23 cellular contexts compared by ENCODE assay signal in the genomic region with DNA sequence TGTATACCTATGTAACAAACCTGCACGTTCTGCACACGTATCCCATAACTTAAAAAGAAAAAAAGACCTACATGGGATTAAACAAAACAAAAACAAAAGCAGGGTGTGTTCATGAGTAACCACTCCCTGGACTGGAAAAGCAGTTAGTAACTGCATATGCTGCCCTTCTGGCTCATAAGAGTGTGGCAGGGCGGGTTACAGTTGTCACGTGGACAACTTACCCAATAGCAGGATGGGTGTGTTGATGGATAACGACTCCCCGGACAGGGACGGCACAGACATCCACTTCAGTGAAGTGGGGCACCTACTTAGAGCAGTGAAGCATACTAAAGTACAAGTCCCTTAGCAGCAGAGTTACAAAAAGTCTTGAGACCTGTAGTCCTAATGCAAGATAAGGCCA.
"Had no signal": no experiment of that assay in that cellular context is flagged by ENCODE, and none has a peak within 500 bp of the region (broad histone marks: within the 10 kb centered on the region; RNA-seq: fewer than 3 reads in every experiment).

No MANE protein-coding gene starts in this region.

- H3K36me3 ChIP-seq: left ventricle myocardium inferior, sigmoid colon, stomach, suprapubic skin, transverse colon, uterus had no signal

- ATAC-seq: activated CD4-positive, alpha-beta T cell treated with anti-CD3 and anti-CD28 coated beads for 36 hours; activated naive CD8-positive, alpha-beta T cell treated with anti-CD3 and anti-CD28 coated beads, Interleukin-2, amount 50 U/mL, for 24 hours; activated T-cell treated with anti-CD3 and anti-CD28 coated beads, Interleukin-2, amount 50 U/mL, for 72 hours; foreskin keratinocyte; naive thymus-derived CD8-positive, alpha-beta T cell; stimulated activated memory B cell treated with anti-CD40 and anti-IgM and Interleukin-4, amounts not matched to agents 10 μg/mL and 1 μg/mL and 100 μg/mL, for 72 hours had no signal

- H3K4me1 Mint-ChIP-seq: activated B cell treated with CpG ODN at 0.5 μM for 24 hours; activated CD4-positive, alpha-beta T cell treated with anti-CD3 and anti-CD28 coated beads for 36 hours; activated naive CD4-positive, alpha-beta T cell treated with anti-CD3 and anti-CD28 coated beads, Interleukin-2, amount 10 ng/mL, durations not matched to agents 7 days and 5 days; activated naive CD8-positive, alpha-beta T cell treated with anti-CD3 and anti-CD28 coated beads, Interleukin-2, amount 50 U/mL, for 24 hours; immature natural killer cell; naive thymus-derived CD8-positive, alpha-beta T cell; stimulated activated memory B cell treated with anti-CD40 and anti-IgM and Interleukin-4, amounts not matched to agents 10 μg/mL and 1 μg/mL and 100 μg/mL, for 72 hours had no signal

- DNase-seq: activated B cell treated with CpG ODN at 0.5 μM for 24 hours; activated CD4-positive, alpha-beta T cell treated with anti-CD3 and anti-CD28 coated beads for 36 hours; activated CD4-positive, alpha-beta T cell treated with anti-CD3 and anti-CD28 coated beads, Interleukin-2, amount 50 U/mL, for 4 hours; activated effector memory CD4-positive, alpha-beta T cell treated with anti-CD3 and anti-CD28 coated beads, Interleukin-2, amount 50 U/mL, for 16 hours; activated naive CD4-positive, alpha-beta T cell treated with anti-CD3 and anti-CD28 coated beads, Interleukin-2, amount 10 ng/mL, durations not matched to agents 7 days and 5 days; activated naive CD8-positive, alpha-beta T cell treated with anti-CD3 and anti-CD28 coated beads, Interleukin-2, amount 50 U/mL, for 24 hours; activated T-cell treated with anti-CD3 and anti-CD28 coated beads, Interleukin-2, amount 50 U/mL, for 72 hours; foreskin keratinocyte; immature natural killer cell; kidney glomerular epithelial cell; left ventricle myocardium inferior; naive thymus-derived CD8-positive, alpha-beta T cell; retina; sigmoid colon; stimulated activated CD4-positive, alpha-beta T cell treated with anti-CD3 and anti-CD28 coated beads, Interleukin-15, amount 100 ng/mL, for 24 hours; stomach; transverse colon; uterus had no signal

- H3K27ac ChIP-seq: foreskin keratinocyte, hepatocyte, left ventricle myocardium inferior, sigmoid colon, stomach, suprapubic skin, transverse colon, uterus had no signal

- H3K27me3 Mint-ChIP-seq: activated B cell treated with CpG ODN at 0.5 μM for 24 hours; activated naive CD8-positive, alpha-beta T cell treated with anti-CD3 and anti-CD28 coated beads, Interleukin-2, amount 50 U/mL, for 24 hours; stimulated activated memory B cell treated with anti-CD40 and anti-IgM and Interleukin-4, amounts not matched to agents 10 μg/mL and 1 μg/mL and 100 μg/mL, for 72 hours had no signal

- H3K27me3 ChIP-seq: foreskin keratinocyte, hepatocyte, sigmoid colon, stomach, suprapubic skin, transverse colon, uterus had no signal

- H3K4me3 ChIP-seq: hepatocyte, left ventricle myocardium inferior, sigmoid colon, smooth muscle cell, stomach, suprapubic skin, transverse colon, uterus had no signal

- H3K27ac Mint-ChIP-seq: activated B cell treated with CpG ODN at 0.5 μM for 24 hours; activated CD4-positive, alpha-beta T cell treated with anti-CD3 and anti-CD28 coated beads for 36 hours; activated naive CD4-positive, alpha-beta T cell treated with anti-CD3 and anti-CD28 coated beads, Interleukin-2, amount 10 ng/mL, durations not matched to agents 7 days and 5 days; activated naive CD8-positive, alpha-beta T cell treated with anti-CD3 and anti-CD28 coated beads, Interleukin-2, amount 50 U/mL, for 24 hours; activated T-cell treated with anti-CD3 and anti-CD28 coated beads, Interleukin-2, amount 50 U/mL, for 72 hours; immature natural killer cell; mesothelial cell of epicardium; naive thymus-derived CD8-positive, alpha-beta T cell; stimulated activated memory B cell treated with anti-CD40 and anti-IgM and Interleukin-4, amounts not matched to agents 10 μg/mL and 1 μg/mL and 100 μg/mL, for 72 hours had no signal

- H3K9me3 Mint-ChIP-seq: activated naive CD4-positive, alpha-beta T cell treated with anti-CD3 and anti-CD28 coated beads, Interleukin-2, amount 10 ng/mL, durations not matched to agents 7 days and 5 days had no signal

- H3K9me3 ChIP-seq: left ventricle myocardium inferior, sigmoid colon, suprapubic skin, transverse colon, uterus had no signal

- H3K4me1 ChIP-seq: foreskin keratinocyte, stomach, transverse colon, uterus had no signal

- H3K36me3 Mint-ChIP-seq: activated naive CD4-positive, alpha-beta T cell treated with anti-CD3 and anti-CD28 coated beads, Interleukin-2, amount 10 ng/mL, durations not matched to agents 7 days and 5 days; immature natural killer cell; stimulated activated memory B cell treated with anti-CD40 and anti-IgM and Interleukin-4, amounts not matched to agents 10 μg/mL and 1 μg/mL and 100 μg/mL, for 72 hours had no signal

- H3K4me3 Mint-ChIP-seq: activated B cell treated with CpG ODN at 0.5 μM for 24 hours; activated CD4-positive, alpha-beta T cell treated with anti-CD3 and anti-CD28 coated beads for 36 hours; activated naive CD4-positive, alpha-beta T cell treated with anti-CD3 and anti-CD28 coated beads, Interleukin-2, amount 10 ng/mL, durations not matched to agents 7 days and 5 days; activated naive CD8-positive, alpha-beta T cell treated with anti-CD3 and anti-CD28 coated beads, Interleukin-2, amount 50 U/mL, for 24 hours; activated T-cell treated with anti-CD3 and anti-CD28 coated beads, Interleukin-2, amount 50 U/mL, for 72 hours; immature natural killer cell; mesothelial cell of epicardium; naive thymus-derived CD8-positive, alpha-beta T cell; stimulated activated memory B cell treated with anti-CD40 and anti-IgM and Interleukin-4, amounts not matched to agents 10 μg/mL and 1 μg/mL and 100 μg/mL, for 72 hours had no signal
